Comparison of ENCODE assay signal across 27 cellular contexts in the genomic region with DNA sequence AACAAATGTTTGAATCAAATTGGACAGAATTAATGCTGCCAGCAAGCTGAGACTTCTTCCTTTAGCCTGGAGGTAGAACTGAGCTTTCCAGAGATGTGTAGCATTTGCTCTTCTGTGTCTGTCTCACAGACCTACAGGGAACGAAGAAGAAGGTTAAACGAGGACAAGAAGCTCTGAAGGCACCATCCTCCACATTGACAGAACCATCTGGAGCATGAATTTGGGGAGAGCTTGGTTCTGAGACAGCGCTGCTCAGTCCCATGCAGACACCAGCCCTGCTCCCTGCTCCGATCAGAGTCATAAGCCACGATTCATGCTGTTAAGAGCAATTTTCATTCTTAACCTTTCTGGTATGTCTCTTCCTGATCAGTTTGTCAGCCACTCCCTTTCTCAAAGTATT. TPM values are rescaled to one million over a fixed set of nuclear protein-coding genes. Genes with fewer than 3 reads are reported as not detected.
"Had no signal": no experiment of that assay in that cellular context is flagged by ENCODE, and none has a peak within 500 bp of the region (broad histone marks: within the 10 kb centered on the region; RNA-seq: fewer than 3 reads in every experiment).

No MANE protein-coding gene starts in this region.

- H3K9ac ChIP-seq: neural progenitor cell had no signal

- DNase-seq: effector CD4-positive, alpha-beta T cell; hypothalamus; immature natural killer cell; kidney; left lung; mesenchymal stem cell; midbrain; naive thymus-derived CD4-positive, alpha-beta T cell; nucleus accumbens; psoas muscle; right cardiac atrium; sigmoid colon; stimulated activated CD4-positive, alpha-beta T cell treated with anti-CD3 and anti-CD28 coated beads, Interleukin-2, amount 100 ng/mL, for 24 hours; stimulated activated CD4-positive, alpha-beta T cell treated with anti-CD3 and anti-CD28 coated beads, Interleukin-4, amount 100 ng/mL, for 4 hours; stimulated activated naive CD8-positive, alpha-beta T cell treated with anti-CD3 and anti-CD28 coated beads, Interleukin-15, Interleukin-2, amounts not matched to agents 100 U/mL and 50 U/mL, for 24 hours; substantia nigra; upper lobe of left lung had no signal

- H3K9me3 ChIP-seq: left lung, psoas muscle, sigmoid colon, thoracic aorta, tibial nerve, upper lobe of left lung had no signal

- ATAC-seq: left lung; naive thymus-derived CD4-positive, alpha-beta T cell; psoas muscle; right cardiac atrium; stimulated activated memory B cell treated with anti-CD40 and anti-IgM and Interleukin-4, amounts not matched to agents 10 μg/mL and 1 μg/mL and 100 μg/mL, for 72 hours; stimulated activated naive CD8-positive, alpha-beta T cell treated with anti-CD3 and anti-CD28 coated beads, Interleukin-15, Interleukin-2, amounts not matched to agents 100 U/mL and 50 U/mL, for 24 hours had no signal

- H3K27ac ChIP-seq: dorsolateral prefrontal cortex, left lung, neural progenitor cell, psoas muscle, sigmoid colon, thoracic aorta, tibial nerve, upper lobe of left lung had no signal

- H3K4me2 ChIP-seq: neural progenitor cell had no signal

- H3K4me1 ChIP-seq: left lung, neural progenitor cell, tibial nerve, upper lobe of left lung had no signal

- H3K27me3 ChIP-seq: dorsolateral prefrontal cortex, left lung, sigmoid colon, tibial nerve, upper lobe of left lung had no signal

- H2AFZ ChIP-seq: neural progenitor cell had no signal

- H3K4me3 ChIP-seq: dorsolateral prefrontal cortex, left lung, neural progenitor cell, psoas muscle, sigmoid colon, thoracic aorta, tibial nerve, upper lobe of left lung had no signal

- FAIRE-seq: frontal cortex, kidney, urothelium cell line had no signal

- H3K36me3 ChIP-seq: left lung, neural progenitor cell, sigmoid colon, thoracic aorta, tibial nerve, upper lobe of left lung had no signal

RNA-seq across cellular contexts. Expression of gene KY, which starts 7.7 kb away (rescaled TPM):
- total RNA-seq: fibroblast of villous mesenchyme; lung microvascular endothelial cell; naive thymus-derived CD4-positive, alpha-beta T cell; osteocyte had no signal
- polyA plus RNA-seq: immature natural killer cell; naive thymus-derived CD4-positive, alpha-beta T cell had no signal
